Comparison of ENCODE assay signal across 1 cellular context in the genomic region with DNA sequence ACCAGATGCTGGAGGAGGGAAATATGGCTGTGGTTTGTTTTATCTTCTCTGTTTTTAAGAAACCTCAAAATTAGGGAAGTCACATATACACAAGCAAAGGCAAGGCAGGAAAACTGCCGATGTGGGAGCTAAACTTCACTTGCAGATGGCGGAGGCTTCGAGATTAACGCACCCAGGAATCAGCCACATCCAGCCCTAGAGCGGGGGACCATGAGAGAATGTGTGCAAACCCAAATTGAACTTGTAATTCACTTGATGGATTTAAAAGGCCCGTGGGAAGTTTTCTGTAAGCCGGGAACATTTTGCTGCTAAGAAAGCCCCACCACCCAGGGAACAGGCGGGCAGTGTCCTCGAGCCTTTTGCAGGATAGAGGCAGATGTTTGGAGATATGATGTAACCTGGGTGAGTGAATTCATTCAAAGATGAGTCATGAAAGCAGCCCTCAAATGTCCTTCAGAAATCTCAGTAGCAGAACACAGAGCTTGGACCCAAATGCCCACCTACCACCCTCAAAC.
TF ChIP-seq lines count a peak whose summit lies in the region.

No MANE protein-coding gene starts in this region.

TF ChIP-seq in GM12878, 131 proteins besides CTCF, POLR2A, EP300 and RAD21 (continued from another document):
- TF ChIP-seq, protein P1, sequence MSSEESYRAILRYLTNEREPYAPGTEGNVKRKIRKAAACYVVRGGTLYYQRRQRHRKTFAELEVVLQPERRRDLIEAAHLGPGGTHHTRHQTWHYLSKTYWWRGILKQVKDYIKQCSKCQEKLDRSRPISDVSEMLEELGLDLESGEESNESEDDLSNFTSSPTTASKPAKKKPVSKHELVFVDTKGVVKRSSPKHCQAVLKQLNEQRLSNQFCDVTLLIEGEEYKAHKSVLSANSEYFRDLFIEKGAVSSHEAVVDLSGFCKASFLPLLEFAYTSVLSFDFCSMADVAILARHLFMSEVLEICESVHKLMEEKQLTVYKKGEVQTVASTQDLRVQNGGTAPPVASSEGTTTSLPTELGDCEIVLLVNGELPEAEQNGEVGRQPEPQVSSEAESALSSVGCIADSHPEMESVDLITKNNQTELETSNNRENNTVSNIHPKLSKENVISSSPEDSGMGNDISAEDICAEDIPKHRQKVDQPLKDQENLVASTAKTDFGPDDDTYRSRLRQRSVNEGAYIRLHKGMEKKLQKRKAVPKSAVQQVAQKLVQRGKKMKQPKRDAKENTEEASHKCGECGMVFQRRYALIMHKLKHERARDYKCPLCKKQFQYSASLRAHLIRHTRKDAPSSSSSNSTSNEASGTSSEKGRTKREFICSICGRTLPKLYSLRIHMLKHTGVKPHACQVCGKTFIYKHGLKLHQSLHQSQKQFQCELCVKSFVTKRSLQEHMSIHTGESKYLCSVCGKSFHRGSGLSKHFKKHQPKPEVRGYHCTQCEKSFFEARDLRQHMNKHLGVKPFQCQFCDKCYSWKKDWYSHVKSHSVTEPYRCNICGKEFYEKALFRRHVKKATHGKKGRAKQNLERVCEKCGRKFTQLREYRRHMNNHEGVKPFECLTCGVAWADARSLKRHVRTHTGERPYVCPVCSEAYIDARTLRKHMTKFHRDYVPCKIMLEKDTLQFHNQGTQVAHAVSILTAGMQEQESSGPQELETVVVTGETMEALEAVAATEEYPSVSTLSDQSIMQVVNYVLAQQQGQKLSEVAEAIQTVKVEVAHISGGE (CRISPR knock-in tag; IDR thresholded peaks at IDR 0.05), result no peak
- TF ChIP-seq, protein P2, sequence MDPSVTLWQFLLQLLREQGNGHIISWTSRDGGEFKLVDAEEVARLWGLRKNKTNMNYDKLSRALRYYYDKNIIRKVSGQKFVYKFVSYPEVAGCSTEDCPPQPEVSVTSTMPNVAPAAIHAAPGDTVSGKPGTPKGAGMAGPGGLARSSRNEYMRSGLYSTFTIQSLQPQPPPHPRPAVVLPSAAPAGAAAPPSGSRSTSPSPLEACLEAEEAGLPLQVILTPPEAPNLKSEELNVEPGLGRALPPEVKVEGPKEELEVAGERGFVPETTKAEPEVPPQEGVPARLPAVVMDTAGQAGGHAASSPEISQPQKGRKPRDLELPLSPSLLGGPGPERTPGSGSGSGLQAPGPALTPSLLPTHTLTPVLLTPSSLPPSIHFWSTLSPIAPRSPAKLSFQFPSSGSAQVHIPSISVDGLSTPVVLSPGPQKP (IDR thresholded peaks at IDR 0.05; ENCODE audit: low read depth, low read length), result no peak
- TF ChIP-seq WRNIP1 (IDR thresholded peaks at IDR 0.05; ENCODE audit: borderline replicate concordance, low read depth, low read length), result no peak
- TF ChIP-seq MYB (IDR thresholded peaks at IDR 0.05; ENCODE audit: borderline replicate concordance, low read depth, low read length), result no peak
- TF ChIP-seq, protein P3, sequence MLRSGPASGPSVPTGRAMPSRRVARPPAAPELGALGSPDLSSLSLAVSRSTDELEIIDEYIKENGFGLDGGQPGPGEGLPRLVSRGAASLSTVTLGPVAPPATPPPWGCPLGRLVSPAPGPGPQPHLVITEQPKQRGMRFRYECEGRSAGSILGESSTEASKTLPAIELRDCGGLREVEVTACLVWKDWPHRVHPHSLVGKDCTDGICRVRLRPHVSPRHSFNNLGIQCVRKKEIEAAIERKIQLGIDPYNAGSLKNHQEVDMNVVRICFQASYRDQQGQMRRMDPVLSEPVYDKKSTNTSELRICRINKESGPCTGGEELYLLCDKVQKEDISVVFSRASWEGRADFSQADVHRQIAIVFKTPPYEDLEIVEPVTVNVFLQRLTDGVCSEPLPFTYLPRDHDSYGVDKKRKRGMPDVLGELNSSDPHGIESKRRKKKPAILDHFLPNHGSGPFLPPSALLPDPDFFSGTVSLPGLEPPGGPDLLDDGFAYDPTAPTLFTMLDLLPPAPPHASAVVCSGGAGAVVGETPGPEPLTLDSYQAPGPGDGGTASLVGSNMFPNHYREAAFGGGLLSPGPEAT (IDR thresholded peaks at IDR 0.05; ENCODE audit: low read depth), result no peak
- TF ChIP-seq JUND (IDR thresholded peaks at IDR 0.05; ENCODE audit: low read depth, low read length), result no peak
- TF ChIP-seq CBFB (IDR thresholded peaks at IDR 0.05; ENCODE audit: low read depth), result no peak; the same call in 1 of the 2 replicates
- TF ChIP-seq SMAD5 (IDR thresholded peaks at IDR 0.05; ENCODE audit: low read depth), result no peak; the same call in 1 of the 2 replicates
- peak; percentile 71 for TF ChIP-seq ATF7 (IDR thresholded peaks at IDR 0.05; ENCODE audit: low read depth)
- TF ChIP-seq NBN (IDR thresholded peaks at IDR 0.05), result no peak
- TF ChIP-seq YY1 (IDR thresholded peaks at IDR 0.05; ENCODE audit: low read depth, low read length), result 0 out of 2 replicates have a peak, but pooled peaks have one; percentile 23
- no peak for TF ChIP-seq BRCA1 (IDR thresholded peaks at IDR 0.05; ENCODE audit: low read depth, low read length)
- TF ChIP-seq MTA2 (IDR thresholded peaks at IDR 0.05; ENCODE audit: low read depth), result no peak
- no peak for TF ChIP-seq ASH2L (IDR thresholded peaks at IDR 0.05; ENCODE audit: borderline replicate concordance, low read depth)
TF ChIP-seq in GM12878: peak in this region for 25.
